24 cellular contexts compared by ENCODE assay signal in the genomic region with DNA sequence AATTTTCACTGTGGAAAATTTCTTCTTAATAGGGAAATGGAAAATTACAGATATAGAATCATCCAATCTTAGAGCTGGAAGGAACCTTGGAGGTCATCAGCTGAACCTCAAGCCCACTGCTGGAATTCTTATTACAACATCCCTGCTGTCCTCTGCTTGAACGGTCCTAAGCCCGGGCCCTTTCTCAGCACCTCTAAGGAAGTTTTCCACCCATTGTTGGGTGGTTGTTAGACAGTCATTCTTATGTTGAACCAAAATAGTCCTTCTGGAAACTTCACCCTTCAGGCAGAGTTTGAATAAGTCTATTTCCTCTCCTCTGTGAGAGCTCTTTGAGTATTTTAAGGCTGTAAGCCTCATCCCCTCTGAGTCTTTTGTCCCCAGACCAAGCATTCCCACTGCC.
DNase-seq lines count a peak whose midpoint lies in the region; ATAC-seq and TF ChIP-seq lines count a peak whose summit lies in the region.
"Had no signal": no experiment of that assay in that cellular context is flagged by ENCODE, and none has a peak within 500 bp of the region (broad histone marks: within the 10 kb centered on the region; RNA-seq: fewer than 3 reads in every experiment).

No MANE protein-coding gene starts in this region.

- no peak for DNase-seq in activated naive CD4-positive, alpha-beta T cell treated with anti-CD3 and anti-CD28 coated beads, Interleukin-2, amount 10 ng/mL, durations not matched to agents 7 days and 5 days
- DNase-seq in CD4-positive, CD25-positive, alpha-beta regulatory T cell, result no peak
- DNase-seq in right lobe of liver, result no peak
- DNase-seq in gastrocnemius medialis, result no peak
- no peak for DNase-seq in brain microvascular endothelial cell
- DNase-seq in C1 segment of cervical spinal cord (lab: John Stamatoyannopoulos, UW), result no peak
- no peak for DNase-seq in activated gamma-delta T cell treated with Interleukin-2 at 50 U/mL for 16 hours
- DNase-seq: ACHN, DMS53, GDM1, GM23248, H9, MG63, NCI-H1417 treated with DMSO at 0.1 percent for 48 hours, NCI-H1930, NCI-H2227 treated with DMSO at 0.1 percent for 48 hours, NCI-H510A, NCI-H748 treated with DMSO at 0.1 percent for 48 hours, SJCRH30 had no signal

- no peak overlapping the region for H3K4me3 ChIP-seq in CD4-positive, CD25-positive, alpha-beta regulatory T cell (ENCODE audit: low read depth, low read length)
- H3K4me3 ChIP-seq in right lobe of liver (no peak overlapping the region), gastrocnemius medialis (no peak overlapping the region), brain microvascular endothelial cell (ENCODE audit: low read depth, low read length) (no peak overlapping the region)
- H3K4me3 ChIP-seq: GM23248, K562, MG63, SJCRH30 had no signal

- H3K36me3 ChIP-seq in CD4-positive, CD25-positive, alpha-beta regulatory T cell (ENCODE audit: control insufficient read depth, insufficient read depth, low read length), result no peaks in the 10 kb centered on the region
- no peaks in the 10 kb centered on the region for H3K36me3 ChIP-seq in right lobe of liver
- H3K36me3 ChIP-seq in gastrocnemius medialis, result no peaks in the 10 kb centered on the region
- H3K36me3 ChIP-seq in brain microvascular endothelial cell (replicated peaks), result no peaks in the 10 kb centered on the region
- H3K36me3 ChIP-seq: MG63, SJCRH30 had no signal

- H3K27me3 Mint-ChIP-seq in activated naive CD4-positive, alpha-beta T cell treated with anti-CD3 and anti-CD28 coated beads, Interleukin-2, amount 50 U/mL, for 24 hours, result no peaks in the 10 kb centered on the region
- H3K27me3 Mint-ChIP-seq in activated naive CD4-positive, alpha-beta T cell treated with anti-CD3 and anti-CD28 coated beads, Interleukin-2, amount 10 ng/mL, durations not matched to agents 7 days and 5 days, result peaks cover 10% of the 10 kb centered on the region
- no peaks in the 10 kb centered on the region for H3K27me3 Mint-ChIP-seq in CD4-positive, CD25-positive, alpha-beta regulatory T cell

- no peaks in the 10 kb centered on the region for H3K9me3 Mint-ChIP-seq in activated naive CD4-positive, alpha-beta T cell treated with anti-CD3 and anti-CD28 coated beads, Interleukin-2, amount 50 U/mL, for 24 hours
- peaks cover 9% of the 10 kb centered on the region for H3K9me3 Mint-ChIP-seq in activated naive CD4-positive, alpha-beta T cell treated with anti-CD3 and anti-CD28 coated beads, Interleukin-2, amount 10 ng/mL, durations not matched to agents 7 days and 5 days
- H3K9me3 Mint-ChIP-seq in CD4-positive, CD25-positive, alpha-beta regulatory T cell, result peaks cover 0 to 3% (median 0%) of the 10 kb centered on the region in 7 donors

- CTCF ChIA-PET in activated naive CD4-positive, alpha-beta T cell treated with anti-CD3 and anti-CD28 coated beads, Interleukin-2, amount 10 ng/mL, durations not matched to agents 7 days and 5 days (lab: Charles Lee), result no interaction called here

- TF ChIP-seq CTCF in right lobe of liver (IDR thresholded peaks at IDR 0.05) (no peak), gastrocnemius medialis (IDR thresholded peaks at IDR 0.05 in 4 of 5, conservative IDR thresholded peaks at IDR 0.05 in 1 of 5) (no peak), brain microvascular endothelial cell (IDR thresholded peaks at IDR 0.05; ENCODE audit: low read depth, low read length, missing control alignments) (no peak)

- in situ Hi-C loops in gastrocnemius medialis (cut with MboI; ENCODE audit: low sequenced_read_pairs in 4 of 4), result no loop called here
- in situ Hi-C loops in brain microvascular endothelial cell (cut with HindIII; ENCODE audit: low pct_ligation_motif_present, low sequenced_read_pairs), result no loop called here

- no peaks in the 10 kb centered on the region for H3K27me3 ChIP-seq in CD4-positive, CD25-positive, alpha-beta regulatory T cell (ENCODE audit: control insufficient read depth, insufficient read depth, low read length)
- H3K27me3 ChIP-seq in right lobe of liver (no peaks in the 10 kb centered on the region), gastrocnemius medialis (no peaks in the 10 kb centered on the region), brain microvascular endothelial cell (replicated peaks) (no peaks in the 10 kb centered on the region)
- H3K27me3 ChIP-seq: MG63, SJCRH30 had no signal

- H3K27ac ChIP-seq in CD4-positive, CD25-positive, alpha-beta regulatory T cell (ENCODE audit: insufficient read depth, low read length, poor library complexity, severe bottlenecking), result no peak overlapping the region
- H3K27ac ChIP-seq in right lobe of liver (peak overlapping the region; percentile 23 to 90 (median 83)), gastrocnemius medialis (peak overlapping the region in 3 of 4 donors; percentile 26 to 30 (median 26)), brain microvascular endothelial cell (no peak overlapping the region)
- H3K27ac ChIP-seq: 22Rv1, GM23248, RWPE1, SJCRH30 had no signal

- WGBS in right lobe of liver (ENCODE audit: insufficient coverage, low coverage, low lambda C conversion rate, missing lambda C conversion rate), result 41% methylated on average over 2 of the region's 2 CpGs

- H3K9me3 ChIP-seq in CD4-positive, CD25-positive, alpha-beta regulatory T cell (ENCODE audit: control insufficient read depth in 2 of 2, low read length in 2 of 2), result no peaks in the 10 kb centered on the region
- H3K9me3 ChIP-seq in right lobe of liver, result no peaks in the 10 kb centered on the region
- no peaks in the 10 kb centered on the region for H3K9me3 ChIP-seq in gastrocnemius medialis
- H3K9me3 ChIP-seq: MG63, SJCRH30 had no signal

- no peaks in the 10 kb centered on the region for H3K36me3 Mint-ChIP-seq in activated naive CD4-positive, alpha-beta T cell treated with anti-CD3 and anti-CD28 coated beads, Interleukin-2, amount 50 U/mL, for 24 hours
- peaks cover 4% of the 10 kb centered on the region for H3K36me3 Mint-ChIP-seq in activated naive CD4-positive, alpha-beta T cell treated with anti-CD3 and anti-CD28 coated beads, Interleukin-2, amount 10 ng/mL, durations not matched to agents 7 days and 5 days
- H3K36me3 Mint-ChIP-seq in CD4-positive, CD25-positive, alpha-beta regulatory T cell, result no peaks in the 10 kb centered on the region

- no peak overlapping the region for H3K4me3 Mint-ChIP-seq in activated naive CD4-positive, alpha-beta T cell treated with anti-CD3 and anti-CD28 coated beads, Interleukin-2, amount 50 U/mL, for 24 hours
- no peak overlapping the region for H3K4me3 Mint-ChIP-seq in activated naive CD4-positive, alpha-beta T cell treated with anti-CD3 and anti-CD28 coated beads, Interleukin-2, amount 10 ng/mL, durations not matched to agents 7 days and 5 days
- no peak overlapping the region for H3K4me3 Mint-ChIP-seq in CD4-positive, CD25-positive, alpha-beta regulatory T cell
- H3K4me3 Mint-ChIP-seq: H9 had no signal

- ATAC-seq in CD4-positive, CD25-positive, alpha-beta regulatory T cell (ENCODE audit: low read depth in 2 of 2), result no peak
- ATAC-seq in right lobe of liver (no peak), gastrocnemius medialis (no peak)
- ATAC-seq: K562 had no signal

- TF ChIP-seq POLR2A in right lobe of liver (IDR thresholded peaks at IDR 0.05), result no peak
- no peak for TF ChIP-seq POLR2A in gastrocnemius medialis (IDR thresholded peaks at IDR 0.05)

- peak overlapping the region; percentile 60 for H3K27ac Mint-ChIP-seq in activated naive CD4-positive, alpha-beta T cell treated with anti-CD3 and anti-CD28 coated beads, Interleukin-2, amount 50 U/mL, for 24 hours
- no peak overlapping the region for H3K27ac Mint-ChIP-seq in activated naive CD4-positive, alpha-beta T cell treated with anti-CD3 and anti-CD28 coated beads, Interleukin-2, amount 10 ng/mL, durations not matched to agents 7 days and 5 days
- peak overlapping the region in 2 of 3 donors; percentile 4 to 30 for H3K27ac Mint-ChIP-seq in CD4-positive, CD25-positive, alpha-beta regulatory T cell
- H3K27ac Mint-ChIP-seq: CD14-positive monocyte had no signal

- peaks cover 9% of the 10 kb centered on the region for H3K4me1 ChIP-seq in CD4-positive, CD25-positive, alpha-beta regulatory T cell (ENCODE audit: control insufficient read depth, insufficient read depth, low read length, poor library complexity, severe bottlenecking)
- H3K4me1 ChIP-seq in right lobe of liver, result peaks cover 0 to 33% (median 10%) of the 10 kb centered on the region in 4 donors
- H3K4me1 ChIP-seq in gastrocnemius medialis, result peaks cover 0 to 10% of the 10 kb centered on the region in 2 donors
- H3K4me1 ChIP-seq: SJCRH30 had no signal

- H3K4me1 Mint-ChIP-seq in activated naive CD4-positive, alpha-beta T cell treated with anti-CD3 and anti-CD28 coated beads, Interleukin-2, amount 50 U/mL, for 24 hours, result peaks cover 24% of the 10 kb centered on the region
- peaks cover 20% of the 10 kb centered on the region for H3K4me1 Mint-ChIP-seq in activated naive CD4-positive, alpha-beta T cell treated with anti-CD3 and anti-CD28 coated beads, Interleukin-2, amount 10 ng/mL, durations not matched to agents 7 days and 5 days
- peaks cover 22 to 47% (median 29%) of the 10 kb centered on the region in 4 donors for H3K4me1 Mint-ChIP-seq in CD4-positive, CD25-positive, alpha-beta regulatory T cell

- intact Hi-C loops in right lobe of liver (cut with DNase I) (loop anchor here in 1 of 2 donors (10.0 kb wide), 1 partner anchor 53 kb away; no protein-coding TSS in a partner anchor), gastrocnemius medialis (cut with DNase I; ENCODE audit: low total_unique reads) (no loop called here)

Comparison
In these comparisons a context has a peak if more than half of its experiments do, and no peak if none do; other contexts are left out.
1. H3K27ac ChIP-seq: peak in right lobe of liver (3 of 3) and gastrocnemius medialis (3 of 4); none in CD4-positive, CD25-positive, alpha-beta regulatory T cell (single experiment) and brain microvascular endothelial cell (single experiment).